In genomic region chr9:132673355-132673754, GRCh38 we compare ENCODE assay signal across 1 cellular context.
TF ChIP-seq lines count a peak whose summit lies in the region.

No MANE protein-coding gene starts in this region.

TF ChIP-seq in H1, 55 proteins besides CTCF, POLR2A, EP300 and RAD21 (continued from another document):
- TF ChIP-seq BACH1 (IDR thresholded peaks at IDR 0.05; ENCODE audit: low read length): peak; percentile 61; the same call in 1 of the 2 replicates
- TF ChIP-seq MAFK (IDR thresholded peaks at IDR 0.05; ENCODE audit: low read depth, low read length): peak; percentile 86
TF ChIP-seq in H1: peak in this region for 3.
